Comparison of ENCODE assay signal across 8 cellular contexts in the genomic region with DNA sequence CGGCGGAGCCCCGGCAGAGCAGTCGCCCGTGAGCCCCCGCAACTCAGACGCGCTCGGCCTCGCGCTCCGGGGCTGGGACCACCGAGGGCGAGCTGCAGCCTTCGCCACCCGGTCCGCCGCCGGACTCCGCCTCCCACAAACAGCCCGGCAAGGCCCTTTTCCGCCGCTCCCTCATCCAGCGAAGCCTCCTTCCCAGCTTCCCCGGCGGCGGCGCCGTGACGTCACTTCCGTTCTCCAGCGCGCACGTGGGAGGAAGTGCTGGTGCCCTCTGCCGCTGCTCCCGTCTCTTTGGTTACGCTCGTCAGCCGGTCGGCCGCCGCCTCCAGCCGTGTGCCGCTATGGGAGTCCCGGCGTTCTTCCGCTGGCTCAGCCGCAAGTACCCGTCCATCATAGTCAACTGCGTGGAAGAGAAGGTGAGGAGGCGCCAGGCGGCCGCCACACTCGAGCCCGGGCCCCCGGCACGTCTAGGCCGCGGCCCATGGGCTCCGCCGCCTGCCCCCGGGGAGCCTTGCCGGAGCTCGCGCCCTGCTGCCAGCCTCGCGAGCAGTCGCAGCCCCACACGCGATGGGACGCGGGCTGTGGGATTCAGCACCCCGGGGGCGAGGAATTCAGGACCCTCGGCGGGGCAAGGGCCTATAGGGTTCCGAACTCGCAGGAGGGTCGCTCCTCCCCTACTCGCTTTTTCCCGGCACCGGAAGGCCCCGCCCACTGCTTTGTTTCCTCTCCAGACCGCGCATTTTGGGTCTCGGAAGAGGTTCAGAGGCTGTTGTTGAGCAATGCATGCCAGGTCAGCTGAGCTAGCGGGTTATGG. TPM values are rescaled to one million over a fixed set of nuclear protein-coding genes. Genes with fewer than 3 reads are reported as not detected.
DNase-seq lines count a peak whose midpoint lies in the region; FAIRE-seq and TF ChIP-seq lines count a peak whose summit lies in the region.

A gene with protein sequence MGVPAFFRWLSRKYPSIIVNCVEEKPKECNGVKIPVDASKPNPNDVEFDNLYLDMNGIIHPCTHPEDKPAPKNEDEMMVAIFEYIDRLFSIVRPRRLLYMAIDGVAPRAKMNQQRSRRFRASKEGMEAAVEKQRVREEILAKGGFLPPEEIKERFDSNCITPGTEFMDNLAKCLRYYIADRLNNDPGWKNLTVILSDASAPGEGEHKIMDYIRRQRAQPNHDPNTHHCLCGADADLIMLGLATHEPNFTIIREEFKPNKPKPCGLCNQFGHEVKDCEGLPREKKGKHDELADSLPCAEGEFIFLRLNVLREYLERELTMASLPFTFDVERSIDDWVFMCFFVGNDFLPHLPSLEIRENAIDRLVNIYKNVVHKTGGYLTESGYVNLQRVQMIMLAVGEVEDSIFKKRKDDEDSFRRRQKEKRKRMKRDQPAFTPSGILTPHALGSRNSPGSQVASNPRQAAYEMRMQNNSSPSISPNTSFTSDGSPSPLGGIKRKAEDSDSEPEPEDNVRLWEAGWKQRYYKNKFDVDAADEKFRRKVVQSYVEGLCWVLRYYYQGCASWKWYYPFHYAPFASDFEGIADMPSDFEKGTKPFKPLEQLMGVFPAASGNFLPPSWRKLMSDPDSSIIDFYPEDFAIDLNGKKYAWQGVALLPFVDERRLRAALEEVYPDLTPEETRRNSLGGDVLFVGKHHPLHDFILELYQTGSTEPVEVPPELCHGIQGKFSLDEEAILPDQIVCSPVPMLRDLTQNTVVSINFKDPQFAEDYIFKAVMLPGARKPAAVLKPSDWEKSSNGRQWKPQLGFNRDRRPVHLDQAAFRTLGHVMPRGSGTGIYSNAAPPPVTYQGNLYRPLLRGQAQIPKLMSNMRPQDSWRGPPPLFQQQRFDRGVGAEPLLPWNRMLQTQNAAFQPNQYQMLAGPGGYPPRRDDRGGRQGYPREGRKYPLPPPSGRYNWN (plus strand): TSS at position 271 of the 811 bp plus-strand sequence. CDS start 68 bp downstream, at position 339.

- TF ChIP-seq CTCF in MM.1S (IDR thresholded peaks at IDR 0.05; ENCODE audit: low read length) (no peak; the same call in 1 of the 2 replicates), foreskin fibroblast (IDR thresholded peaks at IDR 0.05; ENCODE audit: low read depth, low read length) (no peak), neural progenitor cell (IDR thresholded peaks at IDR 0.05) (peak; percentile 15)

- H3K36me3 ChIP-seq in MM.1S (replicated peaks; ENCODE audit: insufficient read depth, low read length) (0 out of 2 replicates have a peak, but pooled peaks cover 1% of the 10 kb centered on the region), neural progenitor cell (peaks cover 3% of the 10 kb centered on the region)

- FAIRE-seq in G401.6 (lab: Jason Lieb, UNC): peak; percentile 30

- H3K27me3 ChIP-seq in MM.1S (replicated peaks; ENCODE audit: insufficient read depth, low read length): no peaks in the 10 kb centered on the region
- no peaks in the 10 kb centered on the region for H3K27me3 ChIP-seq in neural progenitor cell

- DNase-seq in HCEC 1CT: peak; percentile 95
- DNase-seq in MM.1S: peak; percentile 93
- peak; percentile 78 for DNase-seq in SIG-M5 (lab: John Stamatoyannopoulos, UW)
- peak; percentile 90 for DNase-seq in activated gamma-delta T cell treated with Interleukin-2 at 50 U/mL for 16 hours
- peak; percentile 93 to 98 for DNase-seq in foreskin fibroblast
- DNase-seq in neural progenitor cell (ENCODE audit: low spot score): peak; percentile 97
- peak; percentile 89 for DNase-seq in stromal cell of bone marrow (ENCODE audit: low read depth)

- peak within 1 kb of the TSS; percentile 98 for H3K27ac Mint-ChIP-seq in neural progenitor cell

- H3K9me3 ChIP-seq in MM.1S (replicated peaks; ENCODE audit: insufficient read depth, low read length) (no peaks in the 10 kb centered on the region), neural progenitor cell (ENCODE audit: low read depth) (no peaks in the 10 kb centered on the region)

- H2AFZ ChIP-seq in MM.1S (ENCODE audit: low read length) (peak within 1 kb of the TSS; percentile 83), neural progenitor cell (replicated peaks) (peak within 1 kb of the TSS; percentile 81)

- H3K9me3 Mint-ChIP-seq in neural progenitor cell: no peaks in the 10 kb centered on the region

- H3K4me2 ChIP-seq in MM.1S (ENCODE audit: low read depth, low read length) (peak within 1 kb of the TSS; percentile 85), neural progenitor cell (peak within 1 kb of the TSS; percentile 91)

- H3K27ac ChIP-seq in MM.1S (ENCODE audit: low read length) (peak within 1 kb of the TSS; percentile 76), neural progenitor cell (peak within 1 kb of the TSS; percentile 95)

- H3K9ac ChIP-seq in MM.1S (ENCODE audit: low read length) (peak within 1 kb of the TSS; percentile 87), neural progenitor cell (peak within 1 kb of the TSS; percentile 89)

- H3K36me3 Mint-ChIP-seq in neural progenitor cell: peaks cover 11% of the 10 kb centered on the region

- H3K4me3 Mint-ChIP-seq in neural progenitor cell: peak within 1 kb of the TSS; percentile 97

- H3K4me1 ChIP-seq in MM.1S (ENCODE audit: low read length): 0 out of 2 replicates have a peak, but pooled peaks cover 4% of the 10 kb centered on the region
- peaks cover 12% of the 10 kb centered on the region for H3K4me1 ChIP-seq in neural progenitor cell

- no peaks in the 10 kb centered on the region for H3K9me2 ChIP-seq in MM.1S (replicated peaks; ENCODE audit: insufficient read depth, low read length)

- H3F3A ChIP-seq in MM.1S (ENCODE audit: insufficient read depth, low read length) (peaks cover 6% of the 10 kb centered on the region; the same call in 1 of the 2 replicates), neural progenitor cell (ENCODE audit: low read depth) (peaks cover 15% of the 10 kb centered on the region)

- H4K20me1 ChIP-seq in MM.1S (ENCODE audit: insufficient read depth, low read length) (peaks cover 8% of the 10 kb centered on the region), neural progenitor cell (ENCODE audit: low read depth) (peaks cover 20% of the 10 kb centered on the region)

- H3K79me2 ChIP-seq in MM.1S (ENCODE audit: low read length): peaks cover 26% of the 10 kb centered on the region
- peaks cover 33% of the 10 kb centered on the region for H3K79me2 ChIP-seq in neural progenitor cell (ENCODE audit: low read depth)

- no peaks in the 10 kb centered on the region for H3K27me3 Mint-ChIP-seq in neural progenitor cell (ENCODE audit: insufficient read depth, low read depth)

- peaks cover 21% of the 10 kb centered on the region for H3K4me1 Mint-ChIP-seq in neural progenitor cell

- peak within 1 kb of the TSS; percentile 81 for H3K4me3 ChIP-seq in MM.1S (ENCODE audit: low read length)
- H3K4me3 ChIP-seq in foreskin fibroblast (ENCODE audit: low read depth in 1 of 2, low read length in 2 of 2): peak within 1 kb of the TSS; percentile 72 to 78
- H3K4me3 ChIP-seq in neural progenitor cell: peak within 1 kb of the TSS; percentile 95

RNA-seq across cellular contexts. Expression of the gene that starts here (rescaled TPM):
- total RNA-seq in neural progenitor cell (ENCODE audit: low replicate concordance): 170 and 239 TPM in 2 replicates

Comparison
In these comparisons a context has a peak if more than half of its experiments do, and no peak if none do; other contexts are left out.
1. Peak in every context shown above with its lines: DNase-seq, H3K4me3 ChIP-seq and H3K27ac ChIP-seq.